Comparison of ENCODE assay signal across 24 cellular contexts in the genomic region with DNA sequence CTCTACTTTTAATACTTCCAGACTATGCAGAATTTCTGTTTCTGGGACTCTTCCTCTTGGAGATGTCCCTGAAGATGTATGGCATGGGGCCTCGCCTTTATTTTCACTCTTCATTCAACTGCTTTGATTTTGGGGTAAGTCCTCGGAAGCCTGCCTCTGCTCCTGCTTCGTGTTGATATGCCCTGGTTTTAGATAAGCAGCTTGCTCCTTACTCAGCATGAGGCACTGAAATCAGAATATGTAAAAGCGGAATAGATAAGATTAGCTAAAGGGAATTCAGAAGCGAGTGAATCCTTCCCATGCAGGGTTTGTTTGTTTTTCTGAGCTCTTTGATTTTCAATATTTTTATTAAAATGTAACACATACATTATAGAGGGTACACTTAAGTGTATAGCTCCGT.
"Had no signal": no experiment of that assay in that cellular context is flagged by ENCODE, and none has a peak within 500 bp of the region (broad histone marks: within the 10 kb centered on the region; RNA-seq: fewer than 3 reads in every experiment).

No MANE protein-coding gene starts in this region.

- H3K4me3 Mint-ChIP-seq: immature natural killer cell; naive thymus-derived CD8-positive, alpha-beta T cell; nephron; neural crest cell; stimulated activated naive B cell treated with anti-CD40 and anti-IgM and Interleukin-4, amounts not matched to agents 10 μg/mL and 1 μg/mL and 100 μg/mL, for 72 hours had no signal

- ATAC-seq: naive thymus-derived CD8-positive, alpha-beta T cell; pancreas; right cardiac atrium; sciatic nerve; stimulated activated naive B cell treated with anti-CD40 and anti-IgM and Interleukin-4, amounts not matched to agents 10 μg/mL and 1 μg/mL and 100 μg/mL, for 72 hours; stimulated activated naive CD8-positive, alpha-beta T cell treated with anti-CD3 and anti-CD28 coated beads, Interleukin-15, Interleukin-2, amounts not matched to agents 100 U/mL and 50 U/mL, for 24 hours; upper lobe of right lung had no signal

- H3K9me3 Mint-ChIP-seq: naive thymus-derived CD8-positive, alpha-beta T cell; nephron; neural crest cell; stimulated activated naive B cell treated with anti-CD40 and anti-IgM and Interleukin-4, amounts not matched to agents 10 μg/mL and 1 μg/mL and 100 μg/mL, for 72 hours had no signal

- DNase-seq: hypothalamus; immature natural killer cell; kidney; left ventricle myocardium inferior; naive thymus-derived CD8-positive, alpha-beta T cell; nucleus accumbens; pancreas; posterior cingulate gyrus; retina; right cardiac atrium; stimulated activated CD4-positive, alpha-beta T cell treated with anti-CD3 and anti-CD28 coated beads, Interleukin-12 subunit alpha, Interleukin-12 subunit beta, amount 100 ng/mL, for 4 hours; stimulated activated CD4-positive, alpha-beta T cell treated with anti-CD3 and anti-CD28 coated beads, Interleukin-15, amount 100 ng/mL, for 24 hours; stimulated activated CD4-positive, alpha-beta T cell treated with anti-CD3 and anti-CD28 coated beads, Interleukin-2, amount 100 ng/mL, for 24 hours; stimulated activated CD4-positive, alpha-beta T cell treated with anti-CD3 and anti-CD28 coated beads, Interleukin-4, amount 100 ng/mL, for 1 hour; stimulated activated naive B cell treated with anti-CD40 and anti-IgM and Interleukin-4, amounts not matched to agents 10 μg/mL and 1 μg/mL and 100 μg/mL, for 72 hours; stimulated activated naive CD8-positive, alpha-beta T cell treated with anti-CD3 and anti-CD28 coated beads, Interleukin-15, Interleukin-2, amounts not matched to agents 100 U/mL and 50 U/mL, for 24 hours; stomach; testis; thyroid gland; transverse colon; upper lobe of right lung had no signal

- H3K36me3 Mint-ChIP-seq: immature natural killer cell; naive thymus-derived CD8-positive, alpha-beta T cell; stimulated activated naive B cell treated with anti-CD40 and anti-IgM and Interleukin-4, amounts not matched to agents 10 μg/mL and 1 μg/mL and 100 μg/mL, for 72 hours had no signal

- H3K27ac Mint-ChIP-seq: immature natural killer cell; naive thymus-derived CD8-positive, alpha-beta T cell; nephron; stimulated activated naive B cell treated with anti-CD40 and anti-IgM and Interleukin-4, amounts not matched to agents 10 μg/mL and 1 μg/mL and 100 μg/mL, for 72 hours had no signal

- H3K4me1 Mint-ChIP-seq: immature natural killer cell; naive thymus-derived CD8-positive, alpha-beta T cell; nephron; stimulated activated naive B cell treated with anti-CD40 and anti-IgM and Interleukin-4, amounts not matched to agents 10 μg/mL and 1 μg/mL and 100 μg/mL, for 72 hours had no signal
